Comparison of ENCODE assay signal across 8 cellular contexts in the genomic region with DNA sequence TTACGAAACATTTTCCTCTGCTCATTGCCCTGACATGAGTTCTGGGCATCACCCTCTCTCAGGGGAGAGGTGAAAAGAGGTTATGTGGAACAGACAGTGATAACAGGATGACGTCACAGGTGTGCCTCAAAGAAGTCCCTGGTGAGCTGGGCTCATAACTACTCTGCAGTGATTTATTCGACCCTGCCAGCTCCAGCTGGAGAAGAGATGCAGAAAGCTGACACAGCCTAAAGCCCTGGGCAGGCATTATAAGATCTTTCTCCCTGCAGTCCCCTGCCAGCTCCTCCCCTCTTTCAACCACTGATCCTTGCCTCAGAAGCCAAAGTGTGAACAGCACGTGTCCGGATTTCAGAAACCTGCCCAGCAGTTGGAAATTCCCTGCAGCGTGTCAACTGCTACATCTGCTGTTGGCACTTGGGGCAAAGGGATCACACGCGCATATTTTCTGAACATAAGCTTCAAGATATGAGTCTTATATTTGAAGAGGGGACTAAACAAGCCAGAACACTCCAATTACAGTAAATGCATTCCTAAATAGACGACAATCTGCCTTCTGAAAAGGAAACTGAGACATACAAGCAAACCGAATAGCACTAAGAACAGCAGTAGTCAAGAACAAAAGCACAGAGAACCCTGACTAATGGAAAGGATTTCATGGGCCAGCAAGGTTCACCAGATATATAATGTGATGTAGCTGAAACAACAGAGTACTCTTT.
DNase-seq lines count a peak whose midpoint lies in the region; ATAC-seq and TF ChIP-seq lines count a peak whose summit lies in the region.

No MANE protein-coding gene starts in this region.

- no peak for TF ChIP-seq EP300 in stomach (IDR thresholded peaks at IDR 0.05)

- peak overlapping the region; percentile 26 to 90 (median 85) for H3K27ac Mint-ChIP-seq in brain
- peak overlapping the region; percentile 91 for H3K27ac Mint-ChIP-seq in mesothelial cell of epicardium

- no peaks in the 10 kb centered on the region for H3K9me3 ChIP-seq in stomach

- DNase-seq in GM06990 (ENCODE audit: extremely low read depth, insufficient read length) (peak; percentile 49), RPMI8226 (peak; percentile 72), mesothelial cell of epicardium (ENCODE audit: low spot score in 2 of 2, unreplicated experiment in 2 of 2) (no peak), stomach (peak; percentile 32), NCI-H146 (lab: John Stamatoyannopoulos, UW) (no peak), LoVo (ENCODE audit: low spot score) (no peak)

- 33 to 53% (median 38%) methylated on average over 10 of the region's 10 CpGs for WGBS in stomach, 5 donors

- H3K27ac ChIP-seq in stomach = peak overlapping the region in 4 of 5 donors; percentile 9 to 70 (median 41)

- no peak for ATAC-seq in HG02840 (IDR thresholded peaks at IDR 0.05; ENCODE audit: low FRiP score, unreplicated experiment)

- H3K36me3 Mint-ChIP-seq in brain (peaks cover 52% of the 10 kb centered on the region), mesothelial cell of epicardium (peaks cover 22% of the 10 kb centered on the region)

- TF ChIP-seq CTCF in GM06990 (IDR thresholded peaks at IDR 0.05; ENCODE audit: insufficient read depth, low read length, poor library complexity, severe bottlenecking) (no peak), brain (conservative IDR thresholded peaks at IDR 0.05) (no peak), mesothelial cell of epicardium (IDR thresholded peaks at IDR 0.05; ENCODE audit: unreplicated experiment) (no peak), stomach (IDR thresholded peaks at IDR 0.05) (no peak)

- no peak for TF ChIP-seq POLR2A in stomach (IDR thresholded peaks at IDR 0.05)

- H3K4me3 Mint-ChIP-seq in brain (peak overlapping the region in 4 of 5 experiments; percentile 10 to 56 (median 25)), mesothelial cell of epicardium (no peak overlapping the region)

- H3K4me3 ChIP-seq in GM06990 (replicated peaks; ENCODE audit: low read depth, low read length) (no peak overlapping the region), stomach (no peak overlapping the region)

- peaks cover 0 to 4% (median 0%) of the 10 kb centered on the region in 5 experiments for H3K9me3 Mint-ChIP-seq in brain
- H3K9me3 Mint-ChIP-seq in mesothelial cell of epicardium = peaks cover 15% of the 10 kb centered on the region

- H3K4me1 ChIP-seq in stomach = peaks cover 11 to 20% (median 16%) of the 10 kb centered on the region in 4 donors

- H3K27me3 Mint-ChIP-seq in brain (no peaks in the 10 kb centered on the region), mesothelial cell of epicardium (ENCODE audit: low read depth) (no peaks in the 10 kb centered on the region)

- H3K27me3 ChIP-seq in GM06990 (replicated peaks; ENCODE audit: control insufficient read depth, insufficient read depth, low read length) (no peaks in the 10 kb centered on the region), stomach (no peaks in the 10 kb centered on the region)

- intact Hi-C loops in stomach (cut with DNase I; ENCODE audit: low total_unique reads) = no loop called here

- peaks cover 33% of the 10 kb centered on the region for H3K4me1 Mint-ChIP-seq in brain
- H3K4me1 Mint-ChIP-seq in mesothelial cell of epicardium = peaks cover 45% of the 10 kb centered on the region

- 0 out of 2 replicates have a peak, but pooled peaks cover 2% of the 10 kb centered on the region for H3K36me3 ChIP-seq in GM06990 (ENCODE audit: control insufficient read depth, insufficient read depth, low read length)
- H3K36me3 ChIP-seq in stomach = peaks cover 0 to 25% (median 15%) of the 10 kb centered on the region in 4 donors

Comparison
In these comparisons a context has a peak if more than half of its experiments do, and no peak if none do; other contexts are left out.
1. DNase-seq: peak in GM06990 (single experiment), RPMI8226 (single experiment) and stomach (single experiment); none in mesothelial cell of epicardium (0 of 2), NCI-H146 (single experiment) and LoVo (single experiment).